In genomic region chr13:106536244-106537034, GRCh38 we compare ENCODE assay signal across 8 cellular contexts. TPM values are rescaled to one million over a fixed set of nuclear protein-coding genes. Genes with fewer than 3 reads are reported as not detected.
DNase-seq lines count a peak whose midpoint lies in the region; ATAC-seq and TF ChIP-seq lines count a peak whose summit lies in the region.

No MANE protein-coding gene starts in this region.

- H3K4me3 ChIP-seq in endodermal cell (ENCODE audit: low read length) = peak overlapping the region; percentile 82

- H3K27me3 Mint-ChIP-seq in endodermal cell (ENCODE audit: insufficient read depth) (peaks cover 31% of the 10 kb centered on the region), mesothelial cell of epicardium (ENCODE audit: low read depth) (no peaks in the 10 kb centered on the region)

- H3K4me1 Mint-ChIP-seq in endodermal cell (peaks cover 23% of the 10 kb centered on the region), mesothelial cell of epicardium (peaks cover 11% of the 10 kb centered on the region)

- H3K4me3 Mint-ChIP-seq in endodermal cell (peak overlapping the region; percentile 62), mesothelial cell of epicardium (peak overlapping the region; percentile 73)

- peak overlapping the region; percentile 79 for H3K27ac ChIP-seq in endodermal cell (ENCODE audit: low read depth, low read length)

- H3K9me3 ChIP-seq in endodermal cell (ENCODE audit: control insufficient read depth, low read length) = no peaks in the 10 kb centered on the region

- peaks cover 11% of the 10 kb centered on the region for H3K36me3 ChIP-seq in endodermal cell (ENCODE audit: control insufficient read depth, insufficient read depth, low read length)

- ATAC-seq in GM19372 (IDR thresholded peaks at IDR 0.05; ENCODE audit: low read depth, unreplicated experiment) = peak; percentile 29
- peak; percentile 33 for ATAC-seq in HG03521 (IDR thresholded peaks at IDR 0.05; ENCODE audit: unreplicated experiment)

- no peak overlapping the region for H3K27ac Mint-ChIP-seq in endodermal cell
- H3K27ac Mint-ChIP-seq in mesothelial cell of epicardium = peak overlapping the region; percentile 87

- H3K9me3 Mint-ChIP-seq in endodermal cell = no peaks in the 10 kb centered on the region
- H3K9me3 Mint-ChIP-seq in mesothelial cell of epicardium = no peaks in the 10 kb centered on the region

- H3K9ac ChIP-seq in endodermal cell (ENCODE audit: extremely low read depth, low read length, poor library complexity, severe bottlenecking) = no peak overlapping the region

- WGBS in endodermal cell (ENCODE audit: insufficient coverage in 1 of 2, insufficient read length in 1 of 2), 2 experiments = 7 to 8% methylated on average over 17 to 50 of the region's 50 CpGs

- H3K4me1 ChIP-seq in endodermal cell (ENCODE audit: control insufficient read depth, insufficient read depth, low read length) = peaks cover 6% of the 10 kb centered on the region

- TF ChIP-seq CTCF in endodermal cell (conservative IDR thresholded peaks at IDR 0.05) = peak; percentile 98
- TF ChIP-seq CTCF in mesothelial cell of epicardium (IDR thresholded peaks at IDR 0.05; ENCODE audit: unreplicated experiment) = peak; percentile 97

- H3K36me3 Mint-ChIP-seq in endodermal cell (ENCODE audit: low read depth) = peaks cover 10% of the 10 kb centered on the region
- peaks cover 14% of the 10 kb centered on the region for H3K36me3 Mint-ChIP-seq in mesothelial cell of epicardium

- peaks cover 33% of the 10 kb centered on the region for H3K27me3 ChIP-seq in endodermal cell (ENCODE audit: control insufficient read depth, insufficient read depth, low read length, poor library complexity, severe bottlenecking)

- DNase-seq in CD1c-positive myeloid dendritic cell (ENCODE audit: extremely low spot score) (peak; percentile 93), NOMO-1 treated with DMSO at 0.1 percent for 48 hours (lab: John Stamatoyannopoulos, UW; ENCODE audit: unreplicated experiment) (peak; percentile 66), endodermal cell (peak; percentile 97), mesothelial cell of epicardium (ENCODE audit: low spot score in 2 of 2, unreplicated experiment in 2 of 2) (peak; percentile 93 to 98)
- peak; percentile 70 for DNase-seq in activated CD8-positive, alpha-beta memory T cell treated with anti-CD3 and anti-CD28 coated beads, Interleukin-2, amount 50 U/mL, for 1 hour (ENCODE audit: extremely low read depth)
- DNase-seq in stimulated activated CD8-positive, alpha-beta memory T cell treated with anti-CD3 and anti-CD28 coated beads, Interleukin-15, amount 100 ng/mL, for 4 hours (ENCODE audit: low read depth in 2 of 2) = peak; percentile 63 to 67

RNA-seq across cellular contexts. Expression of gene EFNB2, which starts 1.0 kb away (rescaled TPM):
- 1 to 10 TPM in 1 of 2 donors, under 1 TPM in 1; 0.84 to 3.1 TPM for total RNA-seq in endodermal cell
- polyA plus RNA-seq in endodermal cell (2013, experiment 1 of 2) = 133 TPM
- 126 TPM for polyA plus RNA-seq in endodermal cell (2013, experiment 2 of 2)
- total RNA-seq in mesothelial cell of epicardium = 197 to 211 TPM (median 202 TPM) in 3 replicates

RNA-seq across cellular contexts. Expression of gene ARGLU1, which starts 31.5 kb away (rescaled TPM):
- total RNA-seq in endodermal cell (100 to 1,000 TPM in 1 of 2 donors, 10 to 100 TPM in 1; 80.6 to 101 TPM), mesothelial cell of epicardium (231 to 235 TPM (median 233 TPM) in 3 replicates)
- polyA plus RNA-seq in endodermal cell (2013, experiment 1 of 2) = 228 TPM
- 191 TPM for polyA plus RNA-seq in endodermal cell (2013, experiment 2 of 2)

Comparison
In these comparisons a context has a peak if more than half of its experiments do, and no peak if none do; other contexts are left out.
1. Peak in every context shown above with its lines: DNase-seq, ATAC-seq, H3K4me3 ChIP-seq and H3K27ac ChIP-seq.
2. RNA of gene EFNB2, which starts 1.0 kb away (total RNA-seq): 197 to 211 TPM in mesothelial cell of epicardium; 0.84 to 3.1 TPM in endodermal cell; every median in the first group is over 10 times any median in the second.